Comparison of ENCODE assay signal across 1 cellular context in the genomic region with DNA sequence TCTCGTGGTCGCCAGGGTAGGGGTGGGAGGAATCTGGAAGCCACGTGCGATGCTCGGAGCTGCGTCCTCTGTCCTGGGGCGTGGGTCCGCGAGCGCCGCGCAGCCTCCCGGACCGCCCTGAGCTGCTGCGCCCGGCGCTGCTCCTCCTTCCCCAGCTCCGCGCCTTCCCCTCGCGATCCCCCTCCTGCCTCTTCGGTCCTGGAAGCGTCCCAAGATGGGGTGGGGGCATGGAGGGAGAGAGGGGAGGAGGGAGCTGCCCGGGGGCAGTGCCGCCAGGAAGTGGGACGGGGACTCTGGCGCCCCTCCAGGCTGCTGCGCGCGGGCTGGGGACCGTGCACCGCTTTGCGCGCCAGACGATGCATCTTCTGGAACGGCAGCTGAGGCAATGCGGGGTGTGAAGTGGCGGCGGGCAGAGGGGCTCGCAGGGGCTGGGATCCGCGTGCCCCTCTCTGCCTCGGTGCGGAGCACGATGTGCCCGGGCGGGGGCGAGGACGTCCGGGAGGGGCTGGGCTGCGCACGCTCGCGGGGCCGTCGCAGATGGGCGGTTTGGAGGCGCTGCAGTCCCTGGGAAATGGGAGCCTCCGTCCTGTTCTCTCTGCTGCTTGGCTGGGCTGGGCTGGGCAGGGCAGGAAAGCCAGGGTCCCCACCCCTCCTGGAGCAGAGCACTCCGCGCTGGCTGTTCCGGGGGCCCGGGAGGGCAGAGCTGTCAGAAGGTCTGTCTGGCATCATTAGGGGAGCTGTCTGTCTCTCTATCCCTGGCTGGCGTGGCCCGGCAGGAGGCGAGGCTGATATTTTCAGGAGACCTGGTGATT.
TF ChIP-seq lines count a peak whose summit lies in the region.

No MANE protein-coding gene starts in this region.

TF ChIP-seq in HepG2, 621 proteins besides CTCF, POLR2A, EP300 and RAD21 (continued from another document and continues in another):
- TF ChIP-seq HMGXB3 (CRISPR knock-in tag; IDR thresholded peaks at IDR 0.05; ENCODE audit: borderline replicate concordance): no peak
- TF ChIP-seq SALL1 (CRISPR knock-in tag; IDR thresholded peaks at IDR 0.05): peak; percentile 17; the same call in 1 of the 2 replicates
- TF ChIP-seq POGK (CRISPR knock-in tag; conservative IDR thresholded peaks at IDR 0.05): peak; percentile 77
- TF ChIP-seq, protein P1, sequence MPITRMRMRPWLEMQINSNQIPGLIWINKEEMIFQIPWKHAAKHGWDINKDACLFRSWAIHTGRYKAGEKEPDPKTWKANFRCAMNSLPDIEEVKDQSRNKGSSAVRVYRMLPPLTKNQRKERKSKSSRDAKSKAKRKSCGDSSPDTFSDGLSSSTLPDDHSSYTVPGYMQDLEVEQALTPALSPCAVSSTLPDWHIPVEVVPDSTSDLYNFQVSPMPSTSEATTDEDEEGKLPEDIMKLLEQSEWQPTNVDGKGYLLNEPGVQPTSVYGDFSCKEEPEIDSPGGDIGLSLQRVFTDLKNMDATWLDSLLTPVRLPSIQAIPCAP (CRISPR knock-in tag; IDR thresholded peaks at IDR 0.05; ENCODE audit: low read depth): no peak
- TF ChIP-seq RORA (CRISPR knock-in tag; IDR thresholded peaks at IDR 0.05): no peak
- no peak for TF ChIP-seq ZSCAN20 (CRISPR knock-in tag; IDR thresholded peaks at IDR 0.05; ENCODE audit: borderline replicate concordance)
- no peak for TF ChIP-seq SUZ12 (IDR thresholded peaks at IDR 0.05; ENCODE audit: low read depth, low read length)
- no peak for TF ChIP-seq ZNF570 (CRISPR knock-in tag; IDR thresholded peaks at IDR 0.05; ENCODE audit: borderline replicate concordance)
- TF ChIP-seq, protein P2, sequence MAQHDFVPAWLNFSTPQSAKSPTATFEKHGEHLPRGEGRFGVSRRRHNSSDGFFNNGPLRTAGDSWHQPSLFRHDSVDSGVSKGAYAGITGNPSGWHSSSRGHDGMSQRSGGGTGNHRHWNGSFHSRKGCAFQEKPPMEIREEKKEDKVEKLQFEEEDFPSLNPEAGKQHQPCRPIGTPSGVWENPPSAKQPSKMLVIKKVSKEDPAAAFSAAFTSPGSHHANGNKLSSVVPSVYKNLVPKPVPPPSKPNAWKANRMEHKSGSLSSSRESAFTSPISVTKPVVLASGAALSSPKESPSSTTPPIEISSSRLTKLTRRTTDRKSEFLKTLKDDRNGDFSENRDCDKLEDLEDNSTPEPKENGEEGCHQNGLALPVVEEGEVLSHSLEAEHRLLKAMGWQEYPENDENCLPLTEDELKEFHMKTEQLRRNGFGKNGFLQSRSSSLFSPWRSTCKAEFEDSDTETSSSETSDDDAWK (CRISPR knock-in tag; IDR thresholded peaks at IDR 0.05): no peak
- no peak for TF ChIP-seq TRIM22 (IDR thresholded peaks at IDR 0.05)
- peak in 1 of 2 experiments; percentile 68; a peak in 1 of 4 replicates for TF ChIP-seq HMGXB4 (CRISPR knock-in tag; IDR thresholded peaks at IDR 0.05; ENCODE audit: borderline replicate concordance in 1 of 2, low read depth in 1 of 2)
- TF ChIP-seq ZNF773 (CRISPR knock-in tag; IDR thresholded peaks at IDR 0.05; ENCODE audit: borderline replicate concordance): no peak
- no peak for TF ChIP-seq TAF1 (CRISPR knock-in tag; IDR thresholded peaks at IDR 0.05)
- TF ChIP-seq RBFOX2 (IDR thresholded peaks at IDR 0.05; ENCODE audit: low read depth, low read length): peak; percentile 31; the same call in 1 of the 2 replicates
- TF ChIP-seq HHEX (CRISPR knock-in tag; IDR thresholded peaks at IDR 0.05): no peak
- no peak for TF ChIP-seq NFAT5 (CRISPR knock-in tag; IDR thresholded peaks at IDR 0.05)
- no peak for TF ChIP-seq CREB3 (CRISPR knock-in tag; IDR thresholded peaks at IDR 0.05)
- TF ChIP-seq NCOA1 (CRISPR knock-in tag; IDR thresholded peaks at IDR 0.05): no peak
- TF ChIP-seq, protein P3, sequence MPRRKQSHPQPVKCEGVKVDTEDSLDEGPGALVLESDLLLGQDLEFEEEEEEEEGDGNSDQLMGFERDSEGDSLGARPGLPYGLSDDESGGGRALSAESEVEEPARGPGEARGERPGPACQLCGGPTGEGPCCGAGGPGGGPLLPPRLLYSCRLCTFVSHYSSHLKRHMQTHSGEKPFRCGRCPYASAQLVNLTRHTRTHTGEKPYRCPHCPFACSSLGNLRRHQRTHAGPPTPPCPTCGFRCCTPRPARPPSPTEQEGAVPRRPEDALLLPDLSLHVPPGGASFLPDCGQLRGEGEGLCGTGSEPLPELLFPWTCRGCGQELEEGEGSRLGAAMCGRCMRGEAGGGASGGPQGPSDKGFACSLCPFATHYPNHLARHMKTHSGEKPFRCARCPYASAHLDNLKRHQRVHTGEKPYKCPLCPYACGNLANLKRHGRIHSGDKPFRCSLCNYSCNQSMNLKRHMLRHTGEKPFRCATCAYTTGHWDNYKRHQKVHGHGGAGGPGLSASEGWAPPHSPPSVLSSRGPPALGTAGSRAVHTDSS (CRISPR knock-in tag; conservative IDR thresholded peaks at IDR 0.05): no peak
- TF ChIP-seq TOPORS (CRISPR knock-in tag; IDR thresholded peaks at IDR 0.05): no peak
- TF ChIP-seq FOXK1 (CRISPR knock-in tag; IDR thresholded peaks at IDR 0.05; ENCODE audit: borderline replicate concordance, low read depth): no peak
- TF ChIP-seq AGO1 (IDR thresholded peaks at IDR 0.05; ENCODE audit: low read depth, low read length, poor library complexity, severe bottlenecking): peak; percentile 55
- no peak; the same call in 1 of the 2 replicates for TF ChIP-seq THAP9 (CRISPR knock-in tag; IDR thresholded peaks at IDR 0.05; ENCODE audit: borderline replicate concordance)
- TF ChIP-seq WIZ (CRISPR knock-in tag; IDR thresholded peaks at IDR 0.05): no peak
- TF ChIP-seq ZSCAN12 (CRISPR knock-in tag; IDR thresholded peaks at IDR 0.05): no peak
- no peak for TF ChIP-seq SRSF4 (IDR thresholded peaks at IDR 0.05; ENCODE audit: low read depth, low read length, poor library complexity, severe bottlenecking)
